ENCODE assay signal across 8 cellular contexts in genomic region chr14:72894323-72894622, GRCh38. TPM values are rescaled to one million over a fixed set of nuclear protein-coding genes. Genes with fewer than 3 reads are reported as not detected.
DNase-seq lines count a peak whose midpoint lies in the region; ATAC-seq, FAIRE-seq and TF ChIP-seq lines count a peak whose summit lies in the region.

No MANE protein-coding gene starts in this region.

- H3K36me3 ChIP-seq in GM23248 (ENCODE audit: low read depth) (no peaks in the 10 kb centered on the region), WERI-Rb-1 (no peaks in the 10 kb centered on the region)

- H3K27ac ChIP-seq in GM23248 (no peak overlapping the region), WERI-Rb-1 (no peak overlapping the region)

- no peak for FAIRE-seq in GM12891 (lab: Jason Lieb, UNC)

- H3K27me3 ChIP-seq in GM23248 (replicated peaks; ENCODE audit: insufficient read depth), result no peaks in the 10 kb centered on the region
- peaks cover 5% of the 10 kb centered on the region for H3K27me3 ChIP-seq in WERI-Rb-1 (ENCODE audit: insufficient read depth, low read depth, severe bottlenecking)

- H3K4me1 Mint-ChIP-seq in glutamatergic neuron (ENCODE audit: low read depth, unreplicated experiment), result peaks cover 12% of the 10 kb centered on the region

- TF ChIP-seq CTCF in WERI-Rb-1 (IDR thresholded peaks at IDR 0.05; ENCODE audit: low read depth, low read length) (no peak), glutamatergic neuron (IDR thresholded peaks at IDR 0.05; ENCODE audit: partially characterized antibody, unreplicated experiment) (no peak)

- in situ Hi-C loops in GM23248 (cut with MboI), result loop anchor here (10.0 kb wide), 1 partner anchor 369 kb away; no protein-coding TSS in a partner anchor

- peaks cover 14% of the 10 kb centered on the region for H3K4me1 ChIP-seq in GM23248 (ENCODE audit: insufficient read depth)

- H4K20me1 ChIP-seq in GM23248 (ENCODE audit: insufficient read depth), result no peaks in the 10 kb centered on the region

- H3K4me3 ChIP-seq in GM23248, result peak overlapping the region; percentile 97
- H3K4me3 ChIP-seq in WERI-Rb-1 (ENCODE audit: low read depth, low read length), result peak overlapping the region; percentile 83
- peak overlapping the region; percentile 78 for H3K4me3 ChIP-seq in skeletal muscle cell (ENCODE audit: low read depth, low read length)

- no peaks in the 10 kb centered on the region for H3K36me3 Mint-ChIP-seq in glutamatergic neuron (ENCODE audit: unreplicated experiment)

- peak overlapping the region; percentile 39 for H3K9ac ChIP-seq in GM23248

- peaks cover 36% of the 10 kb centered on the region for H3K79me2 ChIP-seq in GM23248 (ENCODE audit: insufficient read depth)

- no peak for TF ChIP-seq POLR2A in GM12891 (IDR thresholded peaks at IDR 0.05; ENCODE audit: low read depth, low read length)

- H2AFZ ChIP-seq in GM23248, result peak overlapping the region; percentile 79

- no peaks in the 10 kb centered on the region for H3K9me2 ChIP-seq in GM23248 (ENCODE audit: insufficient read depth)

- H3K9me3 ChIP-seq in GM23248 (ENCODE audit: low read depth), result no peaks in the 10 kb centered on the region
- H3K9me3 ChIP-seq in WERI-Rb-1 (ENCODE audit: severe bottlenecking), result no peaks in the 10 kb centered on the region

- H3F3A ChIP-seq in GM23248 (ENCODE audit: insufficient read depth), result no peaks in the 10 kb centered on the region

- peak overlapping the region; percentile 92 for H3K4me2 ChIP-seq in GM23248 (ENCODE audit: unreplicated experiment)

- peaks cover 5% of the 10 kb centered on the region for H3K9me3 Mint-ChIP-seq in glutamatergic neuron (ENCODE audit: unreplicated experiment)

- ATAC-seq in activated CD4-positive, CD25-positive, alpha-beta regulatory T cell treated with anti-CD3 and anti-CD28 coated beads, Interleukin-2, amount 50 U/mL, for 24 hours, result no peak
- ATAC-seq in HG02981 (IDR thresholded peaks at IDR 0.05; ENCODE audit: unreplicated experiment), result no peak
- no peak for ATAC-seq in GM21526 (IDR thresholded peaks at IDR 0.05; ENCODE audit: low FRiP score, unreplicated experiment)

- no peak overlapping the region for H3K27ac Mint-ChIP-seq in glutamatergic neuron (ENCODE audit: unreplicated experiment)

- 1% methylated on average over 11 of the region's 11 CpGs for WGBS in GM23248 (ENCODE audit: low coverage in 1 of 2, low lambda C conversion rate in 2 of 2, missing lambda C conversion rate in 2 of 2), 2 experiments

- peaks cover 5% of the 10 kb centered on the region for H3K27me3 Mint-ChIP-seq in glutamatergic neuron (ENCODE audit: unreplicated experiment)

- no peak for DNase-seq in GM23248
- no peak for DNase-seq in WERI-Rb-1
- DNase-seq in glutamatergic neuron, result no peak
- DNase-seq in skeletal muscle cell (ENCODE audit: low read depth), result no peak
- no peak for DNase-seq in GM12891 (ENCODE audit: insufficient read length, low spot score)

- peak overlapping the region; percentile 99 for H3K4me3 Mint-ChIP-seq in glutamatergic neuron (ENCODE audit: unreplicated experiment)

TF ChIP-seq in GM12891, 5 proteins besides CTCF, POLR2A, EP300 and RAD21:
- no peak for TF ChIP-seq PAX5 (IDR thresholded peaks at IDR 0.05; ENCODE audit: insufficient read depth, low read length, severe bottlenecking)
- TF ChIP-seq TAF1 (IDR thresholded peaks at IDR 0.05; ENCODE audit: low read depth, low read length), result no peak
- TF ChIP-seq SPI1 (IDR thresholded peaks at IDR 0.05; ENCODE audit: low read depth, low read length), result no peak
- TF ChIP-seq POU2F2 (IDR thresholded peaks at IDR 0.05; ENCODE audit: low read depth, low read length), result no peak
- no peak for TF ChIP-seq POLR2AphosphoS5 (IDR thresholded peaks at IDR 0.05; ENCODE audit: low read depth, low read length)

RNA-seq across cellular contexts. Expression of gene DPF3, which starts 0.4 kb away (rescaled TPM):
- total RNA-seq in GM23248 (2014; rRNA removed; shearing (Covaris generic)), result 7.9 and 13.4 TPM in 2 replicates
- 6.8 and 7.7 TPM in 2 replicates for polyA plus RNA-seq in GM23248 (2016; fragmentation: Nextera tagmentation; extraction: Ambion mirVana)
- 13.7 TPM for total RNA-seq in glutamatergic neuron (ENCODE audit: unreplicated experiment)
- 0.62 TPM for polyA plus RNA-seq in GM12891 (2012; ENCODE audit: low read depth, missing spikeins)

RNA-seq across cellular contexts. Expression of gene DCAF4, which starts 32.0 kb away (rescaled TPM):
- 20.4 and 21.9 TPM in 2 replicates for total RNA-seq in GM23248 (2014; rRNA removed; shearing (Covaris generic))
- 17.1 and 17.7 TPM in 2 replicates for polyA plus RNA-seq in GM23248 (2016; fragmentation: Nextera tagmentation; extraction: Ambion mirVana)
- 23.4 TPM for total RNA-seq in glutamatergic neuron (ENCODE audit: unreplicated experiment)
- 10.9 TPM for polyA plus RNA-seq in GM12891 (2012; ENCODE audit: low read depth, missing spikeins)
